Comparison of ENCODE assay signal across 18 cellular contexts in the genomic region with DNA sequence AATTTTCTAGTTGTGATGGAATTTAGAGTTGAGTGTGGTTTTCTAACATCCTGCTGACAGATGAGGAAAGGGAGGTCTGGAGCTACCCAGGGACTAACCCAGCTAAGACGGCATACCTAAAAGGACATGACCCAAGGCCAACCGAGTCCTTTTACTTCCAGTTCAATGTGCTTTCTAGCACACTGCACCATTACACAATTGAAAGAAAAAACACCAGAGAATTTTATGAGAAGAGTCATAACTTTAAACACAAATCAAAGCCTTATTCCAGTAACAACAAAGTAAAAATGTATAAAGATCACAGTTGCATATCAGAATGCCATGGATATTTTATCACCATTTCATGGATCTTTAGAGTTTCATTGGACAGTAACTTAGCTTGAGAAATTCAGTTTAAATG.
"Had no signal": no experiment of that assay in that cellular context is flagged by ENCODE, and none has a peak within 500 bp of the region (broad histone marks: within the 10 kb centered on the region; RNA-seq: fewer than 3 reads in every experiment).

No MANE protein-coding gene starts in this region.

- H3K9me3 ChIP-seq: breast epithelium, left ventricle myocardium inferior, mucosa of descending colon, uterus had no signal

- H3K27ac ChIP-seq: breast epithelium, epithelial cell of prostate, left ventricle myocardium inferior had no signal

- ATAC-seq: activated T-cell treated with anti-CD3 and anti-CD28 coated beads, Interleukin-2, amount 50 U/mL, for 72 hours; mucosa of descending colon; naive thymus-derived CD4-positive, alpha-beta T cell; right cardiac atrium had no signal

- H3K36me3 ChIP-seq: breast epithelium, left ventricle myocardium inferior, uterus had no signal

- DNase-seq: activated B cell treated with CpG ODN at 0.5 μM for 24 hours; activated CD4-positive, alpha-beta T cell treated with anti-CD3 and anti-CD28 coated beads, Interleukin-2, amount 10 ng/mL, durations not matched to agents 7 days and 5 days; activated CD8-positive, alpha-beta memory T cell treated with anti-CD3 and anti-CD28 coated beads, Interleukin-2, amount 50 U/mL, for 48 hours; activated gamma-delta T cell treated with Interleukin-2 at 50 U/mL for 16 hours; activated naive CD8-positive, alpha-beta T cell treated with anti-CD3 and anti-CD28 coated beads for 36 hours; activated T-cell treated with anti-CD3 and anti-CD28 coated beads, Interleukin-2, amount 50 U/mL, for 72 hours; anterior cingulate cortex; hippocampal formation; kidney; left ventricle myocardium inferior; mucosa of descending colon; naive thymus-derived CD4-positive, alpha-beta T cell; right cardiac atrium; small intestine; T-helper 2 cell; uterus had no signal

- H3K27me3 ChIP-seq: breast epithelium, uterus had no signal

- H3K4me1 ChIP-seq: breast epithelium, left ventricle myocardium inferior, uterus had no signal

- H3K4me3 ChIP-seq: breast epithelium, left ventricle myocardium inferior, mucosa of descending colon, uterus had no signal
